In the genomic region with DNA sequence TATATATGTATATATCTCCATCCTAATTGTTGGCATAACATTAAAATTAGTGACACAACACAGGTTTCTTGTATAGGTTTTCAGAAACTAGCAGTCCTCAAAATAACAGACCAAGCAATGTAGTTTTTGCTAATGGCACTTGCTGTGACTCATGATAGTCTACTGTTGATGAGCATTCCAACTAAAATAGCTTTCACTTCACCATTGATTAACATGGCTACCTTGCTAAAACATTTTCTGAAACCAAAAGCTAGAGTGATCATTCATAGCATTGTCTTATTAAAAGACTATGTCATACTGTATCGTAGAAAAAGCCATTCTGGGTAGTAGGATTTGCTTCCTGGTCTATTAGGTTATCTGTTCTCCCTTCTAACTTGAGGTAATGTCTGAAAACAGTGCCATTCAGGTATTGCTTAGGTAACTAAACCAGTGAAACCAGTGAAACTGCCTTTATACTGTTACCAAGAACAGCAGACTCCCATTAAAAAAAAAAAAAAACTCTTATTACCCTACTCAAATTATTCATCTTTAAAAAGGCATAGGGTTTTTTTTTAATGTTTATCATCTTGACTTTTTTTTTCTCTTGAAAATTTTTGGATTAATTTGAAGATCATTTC, we compare ENCODE assay signal across 10 cellular contexts. TPM values are rescaled to one million over a fixed set of nuclear protein-coding genes. Genes with fewer than 3 reads are reported as not detected.
A peak's percentile ranks its signal among the peaks of the same experiment; 100 is the strongest.
DNase-seq lines count a peak whose midpoint lies in the region; ATAC-seq and TF ChIP-seq lines count a peak whose summit lies in the region.
"Had no signal": no experiment of that assay in that cellular context is flagged by ENCODE, and none has a peak within 500 bp of the region (broad histone marks: within the 10 kb centered on the region; RNA-seq: fewer than 3 reads in every experiment).

No MANE protein-coding gene starts in this region.

- H3K36me3 ChIP-seq in Loucy (ENCODE audit: insufficient read depth, low read length), result no peaks in the 10 kb centered on the region
- H3K36me3 ChIP-seq: stomach had no signal

- TF ChIP-seq CTCF in Loucy (conservative IDR thresholded peaks at IDR 0.05; ENCODE audit: low read length), result no peak

- no peak for DNase-seq in activated CD4-positive, CD25-positive, alpha-beta regulatory T cell (lab: John Stamatoyannopoulos, UW)
- peak; percentile 14 for DNase-seq in cerebellar cortex (ENCODE audit: low spot score)
- DNase-seq in renal cortical epithelial cell (ENCODE audit: low read depth), result peak; percentile 86
- no peak for DNase-seq in iPS-NIHi11 (ENCODE audit: low spot score)
- no peak for DNase-seq in left colon
- DNase-seq: right cardiac atrium, stomach had no signal

- H3K4me2 ChIP-seq in Loucy (ENCODE audit: low read depth, low read length, poor library complexity, severe bottlenecking), result peak overlapping the region; percentile 75

- 0 out of 2 replicates have a peak, but pooled peaks cover 4% of the 10 kb centered on the region for H3F3A ChIP-seq in Loucy (ENCODE audit: low read depth)

- H4K20me1 ChIP-seq in Loucy (ENCODE audit: insufficient read depth, low read length, poor library complexity, severe bottlenecking), result peaks cover 17% of the 10 kb centered on the region

- no peaks in the 10 kb centered on the region for H3K9me2 ChIP-seq in Loucy (replicated peaks; ENCODE audit: low read depth, low read length)

- peaks cover 41% of the 10 kb centered on the region for H3K79me2 ChIP-seq in Loucy (ENCODE audit: insufficient read depth, low read length)

- intact Hi-C loops in left colon (cut with DNase I, micrococcal nuclease), result no loop called here

- peak; percentile 14 to 28 for ATAC-seq in activated CD4-positive, CD25-positive, alpha-beta regulatory T cell treated with anti-CD3 and anti-CD28 coated beads, Interleukin-2, amount 50 U/mL, for 24 hours
- ATAC-seq in HG02642 (IDR thresholded peaks at IDR 0.05; ENCODE audit: poor library complexity, unreplicated experiment) (no peak), left colon (no peak)
- ATAC-seq: right cardiac atrium had no signal

- H3K9ac ChIP-seq in Loucy (ENCODE audit: low read depth, low read length, poor library complexity, severe bottlenecking), result peak overlapping the region; percentile 98

- H3K4me3 ChIP-seq in Loucy (ENCODE audit: low read length, poor library complexity, severe bottlenecking), result peak overlapping the region; percentile 95

- H3K9me3 ChIP-seq in Loucy (ENCODE audit: insufficient read depth, low read depth, low read length), result no peaks in the 10 kb centered on the region
- H3K9me3 ChIP-seq: stomach had no signal

- H3K27me3 ChIP-seq in Loucy (ENCODE audit: insufficient read depth, low read length, poor library complexity, severe bottlenecking), result peaks cover 4% of the 10 kb centered on the region
- H3K27me3 ChIP-seq: stomach had no signal

- peaks cover 35% of the 10 kb centered on the region for H3K4me1 ChIP-seq in Loucy (ENCODE audit: insufficient read depth, low read length, poor library complexity, severe bottlenecking)

- H2AFZ ChIP-seq in Loucy (ENCODE audit: low read length), result no peak overlapping the region

RNA-seq across cellular contexts. Expression of a gene that starts 2.4 kb away (rescaled TPM):
- total RNA-seq in renal cortical epithelial cell (520 and 1,044 TPM in 2 replicates), left colon (100 to 1,000 TPM; 295 to 329 TPM)

RNA-seq across cellular contexts. Expression of a gene that starts 51.8 kb away (rescaled TPM):
- 88.2 and 127 TPM in 2 replicates for total RNA-seq in renal cortical epithelial cell
- 10 to 100 TPM; 14.1 to 19.6 TPM for total RNA-seq in left colon

Comparison
In these comparisons a context has a peak if more than half of its experiments do, and no peak if none do; other contexts are left out.
1. ATAC-seq: peak in activated CD4-positive, CD25-positive, alpha-beta regulatory T cell treated with anti-CD3 and anti-CD28 coated beads, Interleukin-2, amount 50 U/mL, for 24 hours (2 of 2); none in HG02642 (single experiment) and left colon (single experiment).
2. DNase-seq: peak in cerebellar cortex (single experiment) and renal cortical epithelial cell (single experiment); none in activated CD4-positive, CD25-positive, alpha-beta regulatory T cell (0 of 4), iPS-NIHi11 (single experiment) and left colon (0 of 2).